In genomic region chr9:73871636-73872035, GRCh38 we compare ENCODE assay signal across 27 cellular contexts.
"Had no signal": no experiment of that assay in that cellular context is flagged by ENCODE, and none has a peak within 500 bp of the region (broad histone marks: within the 10 kb centered on the region; RNA-seq: fewer than 3 reads in every experiment).

No MANE protein-coding gene starts in this region.

- H3K36me3 ChIP-seq: esophagus muscularis mucosa, gastroesophageal sphincter, heart left ventricle, left ventricle myocardium inferior, sigmoid colon, stomach, suprapubic skin, tibial nerve, uterus had no signal

- H3K36me3 Mint-ChIP-seq: activated naive CD4-positive, alpha-beta T cell treated with anti-CD3 and anti-CD28 coated beads, Interleukin-2, amount 50 U/mL, for 72 hours; stimulated activated memory B cell treated with anti-CD40 and anti-IgM and Interleukin-4, amounts not matched to agents 10 μg/mL and 1 μg/mL and 100 μg/mL, for 72 hours; T-cell had no signal

- H3K27me3 ChIP-seq: esophagus muscularis mucosa, gastroesophageal sphincter, heart left ventricle, sigmoid colon, stomach, suprapubic skin, tibial nerve, uterus had no signal

- H3K4me3 Mint-ChIP-seq: activated T-cell treated with anti-CD3 and anti-CD28 coated beads, Interleukin-2, amount 50 U/mL, for 24 hours; activated T-helper 17 cell treated with anti-CD3 and anti-CD28 coated beads, Interleukin-2, amount 50 U/mL, for 72 hours; nephron; stimulated activated memory B cell treated with anti-CD40 and anti-IgM and Interleukin-4, amounts not matched to agents 10 μg/mL and 1 μg/mL and 100 μg/mL, for 72 hours; T-cell had no signal

- H3K27me3 Mint-ChIP-seq: activated T-cell treated with anti-CD3 and anti-CD28 coated beads, Interleukin-2, amount 50 U/mL, for 24 hours; activated T-helper 17 cell treated with anti-CD3 and anti-CD28 coated beads, Interleukin-2, amount 50 U/mL, for 72 hours; stimulated activated memory B cell treated with anti-CD40 and anti-IgM and Interleukin-4, amounts not matched to agents 10 μg/mL and 1 μg/mL and 100 μg/mL, for 72 hours; T-cell had no signal

- H3K4me1 Mint-ChIP-seq: activated T-helper 17 cell treated with anti-CD3 and anti-CD28 coated beads, Interleukin-2, amount 50 U/mL, for 72 hours; stimulated activated memory B cell treated with anti-CD40 and anti-IgM and Interleukin-4, amounts not matched to agents 10 μg/mL and 1 μg/mL and 100 μg/mL, for 72 hours had no signal

- H3K9me3 Mint-ChIP-seq: activated T-cell treated with anti-CD3 and anti-CD28 coated beads, Interleukin-2, amount 50 U/mL, for 24 hours; activated T-helper 17 cell treated with anti-CD3 and anti-CD28 coated beads, Interleukin-2, amount 50 U/mL, for 72 hours; nephron; stimulated activated memory B cell treated with anti-CD40 and anti-IgM and Interleukin-4, amounts not matched to agents 10 μg/mL and 1 μg/mL and 100 μg/mL, for 72 hours had no signal

- DNase-seq: activated CD4-positive, alpha-beta T cell treated with anti-CD3 and anti-CD28 coated beads for 1 hour; activated CD4-positive, alpha-beta T cell treated with anti-CD3 and anti-CD28 coated beads, Interleukin-2, amount 50 U/mL, for 4 hours; activated CD8-positive, alpha-beta memory T cell treated with anti-CD3 and anti-CD28 coated beads for 24 hours; activated CD8-positive, alpha-beta memory T cell treated with anti-CD3 and anti-CD28 coated beads, Interleukin-2, amount 50 U/mL, for 4 hours; activated T-cell treated with anti-CD3 and anti-CD28 coated beads, Interleukin-2, amount 50 U/mL, for 24 hours; amniotic stem cell; cerebellar nuclear complex; heart left ventricle; left ventricle myocardium inferior; mammary epithelial cell; occipital lobe; sigmoid colon; stimulated activated CD4-positive, alpha-beta T cell treated with anti-CD3 and anti-CD28 coated beads, Interleukin-15, amount 100 ng/mL, for 24 hours; stomach; T-cell; uterus had no signal

- FAIRE-seq: keratinocyte had no signal

- H3K27ac Mint-ChIP-seq: activated T-cell treated with anti-CD3 and anti-CD28 coated beads, Interleukin-2, amount 50 U/mL, for 24 hours; activated T-helper 17 cell treated with anti-CD3 and anti-CD28 coated beads, Interleukin-2, amount 50 U/mL, for 72 hours; stimulated activated memory B cell treated with anti-CD40 and anti-IgM and Interleukin-4, amounts not matched to agents 10 μg/mL and 1 μg/mL and 100 μg/mL, for 72 hours; T-cell had no signal

- H3K27ac ChIP-seq: coronary artery, esophagus muscularis mucosa, gastroesophageal sphincter, heart left ventricle, left ventricle myocardium inferior, sigmoid colon, stomach, suprapubic skin, tibial nerve, uterus had no signal

- H3K4me1 ChIP-seq: esophagus muscularis mucosa, gastroesophageal sphincter, heart left ventricle, left ventricle myocardium inferior, sigmoid colon, stomach, suprapubic skin, tibial nerve, uterus had no signal

- H3K4me3 ChIP-seq: coronary artery, esophagus muscularis mucosa, gastroesophageal sphincter, heart left ventricle, left ventricle myocardium inferior, sigmoid colon, smooth muscle cell, stomach, suprapubic skin, tibial nerve, uterus had no signal

- H3K9me3 ChIP-seq: esophagus muscularis mucosa, gastroesophageal sphincter, heart left ventricle, left ventricle myocardium inferior, sigmoid colon, stomach, suprapubic skin, tibial nerve, uterus had no signal

- H3K4me2 ChIP-seq: smooth muscle cell had no signal
